In the genomic region with DNA sequence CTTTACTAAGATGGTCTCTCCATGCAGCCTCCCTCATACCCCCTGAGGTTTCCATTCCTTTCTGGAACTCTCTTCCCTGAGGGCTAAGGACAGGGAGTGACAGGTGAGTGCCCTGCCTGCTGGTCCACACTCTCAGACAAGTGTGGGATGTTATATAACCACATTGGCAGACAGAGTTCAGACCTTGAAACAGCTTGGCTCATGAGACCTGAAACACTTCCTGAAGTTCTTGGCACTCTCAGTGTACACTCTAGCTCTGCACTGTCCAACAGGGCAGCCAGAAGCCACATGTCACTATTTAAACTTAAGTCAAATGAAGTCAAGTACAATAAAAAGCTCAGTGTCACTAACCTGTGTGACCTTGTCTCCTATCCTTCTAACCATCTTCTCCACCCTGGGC, we compare ENCODE assay signal across 20 cellular contexts.
DNase-seq lines count a peak whose midpoint lies in the region; ATAC-seq and TF ChIP-seq lines count a peak whose summit lies in the region.
"Had no signal": no experiment of that assay in that cellular context is flagged by ENCODE, and none has a peak within 500 bp of the region (broad histone marks: within the 10 kb centered on the region; RNA-seq: fewer than 3 reads in every experiment).

No MANE protein-coding gene starts in this region.

- H3K36me3 Mint-ChIP-seq in activated B cell treated with CpG ODN at 0.5 μM for 24 hours (ENCODE audit: low read depth), result no peaks in the 10 kb centered on the region
- no peaks in the 10 kb centered on the region for H3K36me3 Mint-ChIP-seq in activated CD4-positive, alpha-beta T cell treated with anti-CD3 and anti-CD28 coated beads for 36 hours (ENCODE audit: low read depth)
- H3K36me3 Mint-ChIP-seq: stimulated activated effector memory CD8-positive, alpha-beta T cell treated with anti-CD3 and anti-CD28 coated beads, Interleukin-12 subunit alpha, Interleukin-12 subunit beta, amount 100 ng/mL, for 72 hours had no signal

- H3K9me3 Mint-ChIP-seq in activated B cell treated with CpG ODN at 0.5 μM for 24 hours, result no peaks in the 10 kb centered on the region
- H3K9me3 Mint-ChIP-seq in activated CD4-positive, alpha-beta T cell treated with anti-CD3 and anti-CD28 coated beads for 36 hours (ENCODE audit: low read depth), result no peaks in the 10 kb centered on the region
- H3K9me3 Mint-ChIP-seq: activated naive CD4-positive, alpha-beta T cell treated with anti-CD3 and anti-CD28 coated beads for 36 hours; activated T-cell treated with anti-CD3 and anti-CD28 coated beads, Interleukin-2, amount 50 U/mL, for 4 hours; endodermal cell; stimulated activated effector memory CD8-positive, alpha-beta T cell treated with anti-CD3 and anti-CD28 coated beads, Interleukin-12 subunit alpha, Interleukin-12 subunit beta, amount 100 ng/mL, for 72 hours had no signal

- POLR2A ChIA-PET in activated B cell treated with CpG ODN at 0.5 μM for 24 hours (lab: Charles Lee), result no interaction called here
- POLR2A ChIA-PET in activated CD4-positive, alpha-beta T cell treated with anti-CD3 and anti-CD28 coated beads for 36 hours (lab: Charles Lee), result no interaction called here

- H3K4me1 Mint-ChIP-seq in activated B cell treated with CpG ODN at 0.5 μM for 24 hours, result peaks cover 49% of the 10 kb centered on the region
- H3K4me1 Mint-ChIP-seq in activated CD4-positive, alpha-beta T cell treated with anti-CD3 and anti-CD28 coated beads for 36 hours, result no peaks in the 10 kb centered on the region
- H3K4me1 Mint-ChIP-seq: stimulated activated effector memory CD8-positive, alpha-beta T cell treated with anti-CD3 and anti-CD28 coated beads, Interleukin-12 subunit alpha, Interleukin-12 subunit beta, amount 100 ng/mL, for 72 hours had no signal

- no peak for TF ChIP-seq CTCF in LNCaP clone FGC (IDR thresholded peaks at IDR 0.05; ENCODE audit: control insufficient read depth, extremely low read depth, insufficient read depth)
- TF ChIP-seq CTCF in activated B cell treated with CpG ODN at 0.5 μM for 24 hours (IDR thresholded peaks at IDR 0.05), result no peak

- no peak overlapping the region for H3K4me3 ChIP-seq in LNCaP clone FGC (ENCODE audit: low read depth, low read length)
- H3K4me3 ChIP-seq: GM12878, GM23248 had no signal

- no peaks in the 10 kb centered on the region for H3K27me3 Mint-ChIP-seq in activated B cell treated with CpG ODN at 0.5 μM for 24 hours
- H3K27me3 Mint-ChIP-seq in activated CD4-positive, alpha-beta T cell treated with anti-CD3 and anti-CD28 coated beads for 36 hours, result peaks cover 27% of the 10 kb centered on the region

- DNase-seq in LNCaP clone FGC (ENCODE audit: low read depth), result peak; percentile 47
- DNase-seq in activated B cell treated with CpG ODN at 0.5 μM for 24 hours, result no peak
- DNase-seq in left lobe of liver (ENCODE audit: low spot score), result peak; percentile 78
- no peak for DNase-seq in sciatic nerve (ENCODE audit: low spot score)
- no peak for DNase-seq in activated CD4-positive, alpha-beta T cell treated with anti-CD3 and anti-CD28 coated beads for 36 hours
- no peak for DNase-seq in NOMO-1 (lab: John Stamatoyannopoulos, UW; ENCODE audit: unreplicated experiment in 2 of 2)
- no peak for DNase-seq in NCI-H146 treated with DMSO at 0.1 percent for 48 hours (lab: John Stamatoyannopoulos, UW; ENCODE audit: unreplicated experiment)
- DNase-seq: activated CD8-positive, alpha-beta memory T cell treated with anti-CD3 and anti-CD28 coated beads for 24 hours; activated naive CD4-positive, alpha-beta T cell treated with anti-CD3 and anti-CD28 coated beads for 36 hours; activated T-cell treated with anti-CD3 and anti-CD28 coated beads, Interleukin-2, amount 50 U/mL, for 4 hours; anterior cingulate cortex; glutamatergic neuron; GM23248; NCI-H1930; NCI-H345; T1000 had no signal

- no peak for ATAC-seq in activated B cell treated with CpG ODN at 0.5 μM for 24 hours (ENCODE audit: low read depth)
- ATAC-seq in left lobe of liver, result peak; percentile 96
- peak; percentile 76 for ATAC-seq in sciatic nerve
- ATAC-seq in HG02870 (IDR thresholded peaks at IDR 0.05; ENCODE audit: unreplicated experiment), result no peak
- ATAC-seq in activated CD4-positive, alpha-beta T cell treated with anti-CD3 and anti-CD28 coated beads for 36 hours, result no peak

- CTCF ChIA-PET in activated B cell treated with CpG ODN at 0.5 μM for 24 hours (lab: Charles Lee), result interaction anchor here (1.3 kb wide), 1 partner anchor 258 kb away, joined by 3 read pairs; no protein-coding TSS in a partner anchor
- CTCF ChIA-PET in activated CD4-positive, alpha-beta T cell treated with anti-CD3 and anti-CD28 coated beads for 36 hours (lab: Charles Lee), result no interaction called here

- H3K4me3 Mint-ChIP-seq in activated B cell treated with CpG ODN at 0.5 μM for 24 hours, result peak overlapping the region; percentile 57
- no peak overlapping the region for H3K4me3 Mint-ChIP-seq in activated CD4-positive, alpha-beta T cell treated with anti-CD3 and anti-CD28 coated beads for 36 hours
- H3K4me3 Mint-ChIP-seq: activated naive CD4-positive, alpha-beta T cell treated with anti-CD3 and anti-CD28 coated beads for 36 hours; activated T-cell treated with anti-CD3 and anti-CD28 coated beads, Interleukin-2, amount 50 U/mL, for 4 hours; endodermal cell; stimulated activated effector memory CD8-positive, alpha-beta T cell treated with anti-CD3 and anti-CD28 coated beads, Interleukin-12 subunit alpha, Interleukin-12 subunit beta, amount 100 ng/mL, for 72 hours had no signal

- intact Hi-C loops in activated B cell treated with CpG ODN at 0.5 μM for 24 hours (cut with micrococcal nuclease) (no loop called here), sciatic nerve (cut with DNase I) (no loop called here)
- intact Hi-C loops in activated CD4-positive, alpha-beta T cell treated with anti-CD3 and anti-CD28 coated beads for 36 hours (cut with DNase I, micrococcal nuclease), result loop anchor here in 1 of 2 experiments (10.0 kb wide), 1 partner anchor 389 kb away; no protein-coding TSS in a partner anchor

- peak overlapping the region; percentile 59 for H3K27ac Mint-ChIP-seq in activated B cell treated with CpG ODN at 0.5 μM for 24 hours
- no peak overlapping the region for H3K27ac Mint-ChIP-seq in activated CD4-positive, alpha-beta T cell treated with anti-CD3 and anti-CD28 coated beads for 36 hours
- H3K27ac Mint-ChIP-seq: activated naive CD4-positive, alpha-beta T cell treated with anti-CD3 and anti-CD28 coated beads for 36 hours; endodermal cell; stimulated activated effector memory CD8-positive, alpha-beta T cell treated with anti-CD3 and anti-CD28 coated beads, Interleukin-12 subunit alpha, Interleukin-12 subunit beta, amount 100 ng/mL, for 72 hours had no signal

Comparison
In these comparisons a context has a peak if more than half of its experiments do, and no peak if none do; other contexts are left out.
1. DNase-seq: peak in LNCaP clone FGC (single experiment) and left lobe of liver (single experiment); none in activated B cell treated with CpG ODN at 0.5 μM for 24 hours (single experiment), sciatic nerve (single experiment), activated CD4-positive, alpha-beta T cell treated with anti-CD3 and anti-CD28 coated beads for 36 hours (single experiment), NOMO-1 (0 of 2) and NCI-H146 treated with DMSO at 0.1 percent for 48 hours (single experiment).
2. ATAC-seq: peak in left lobe of liver (single experiment) and sciatic nerve (single experiment); none in activated B cell treated with CpG ODN at 0.5 μM for 24 hours (single experiment), HG02870 (single experiment) and activated CD4-positive, alpha-beta T cell treated with anti-CD3 and anti-CD28 coated beads for 36 hours (single experiment).